ENCODE assay signal across 8 cellular contexts in the genomic region with DNA sequence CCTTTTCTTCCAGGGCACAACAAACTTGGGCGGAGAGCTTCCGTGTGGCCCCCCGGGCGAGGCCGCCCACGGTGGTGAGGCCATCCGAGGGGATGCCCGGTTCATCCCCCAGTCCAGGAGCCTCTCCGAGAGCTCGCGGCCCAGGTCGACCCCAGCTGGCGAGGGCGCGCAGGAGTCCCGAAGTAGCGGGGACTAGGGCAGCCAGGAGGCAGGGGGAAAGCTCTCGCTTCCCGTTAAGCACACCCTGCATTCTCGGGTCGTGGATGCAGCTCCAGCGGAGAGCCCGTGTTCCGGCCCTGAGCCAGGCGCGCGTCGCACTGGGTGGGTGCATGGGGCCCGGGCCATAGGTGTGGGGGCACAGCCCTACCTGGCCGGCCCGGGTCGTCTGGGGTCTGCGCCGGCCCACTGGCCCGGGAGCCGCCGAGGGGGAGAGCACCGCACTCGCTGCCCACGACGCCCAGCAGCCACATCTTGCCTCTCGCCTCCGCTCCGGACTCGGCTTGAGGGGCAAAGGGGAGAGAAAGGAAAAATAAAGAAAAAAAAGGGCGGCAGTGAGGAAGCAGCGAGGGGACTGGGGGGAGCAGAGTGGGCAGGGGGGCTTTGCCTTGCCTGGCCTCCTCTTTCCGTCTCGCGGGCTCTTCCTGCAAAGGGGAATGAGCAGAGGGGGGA. TPM values are rescaled to one million over a fixed set of nuclear protein-coding genes. Genes with fewer than 3 reads are reported as not detected.
DNase-seq lines count a peak whose midpoint lies in the region; ATAC-seq, FAIRE-seq and TF ChIP-seq lines count a peak whose summit lies in the region.

No MANE protein-coding gene starts in this region.

- peak overlapping the region; percentile 28 to 94 (median 80) for H3K4me3 Mint-ChIP-seq in T-cell

- DNase-seq in EL (peak; percentile 35), T-cell (peak in 6 of 34 experiments; percentile 10 to 39 (median 14)), fibroblast of the aortic adventitia (ENCODE audit: low read depth) (no peak), retina (peak; percentile 69), SHP77 (lab: John Stamatoyannopoulos, UW) (no peak), GM19240 (ENCODE audit: insufficient read length, low spot score) (no peak), RCC 7860 (ENCODE audit: low spot score) (no peak)

- peaks cover 29 to 42% (median 36%) of the 10 kb centered on the region in 3 donors for H3K4me1 Mint-ChIP-seq in T-cell

- CTCF ChIA-PET in T-cell (lab: Charles Lee) = no interaction called here

- POLR2A ChIA-PET in T-cell (lab: Charles Lee) = no interaction called here

- no peak for TF ChIP-seq CTCF in fibroblast of the aortic adventitia (IDR thresholded peaks at IDR 0.05; ENCODE audit: insufficient read depth, low read length)

- peak overlapping the region; percentile 13 for H3K4me3 ChIP-seq in fibroblast of the aortic adventitia (ENCODE audit: low read depth, low read length)

- no peak for FAIRE-seq in RCC 7860 (lab: Jason Lieb, UNC)

- no peak overlapping the region for H3K27ac Mint-ChIP-seq in T-cell

- no peaks in the 10 kb centered on the region for H3K36me3 Mint-ChIP-seq in T-cell

- H3K9me3 Mint-ChIP-seq in T-cell = no peaks in the 10 kb centered on the region

- ATAC-seq in T-cell (replicated peaks in 1 of 4) (peak; percentile 11 to 34 (median 27)), HG02610 (IDR thresholded peaks at IDR 0.05; ENCODE audit: unreplicated experiment) (no peak)

- peaks cover 26 to 49% of the 10 kb centered on the region in 2 donors for H3K27me3 Mint-ChIP-seq in T-cell

RNA-seq across cellular contexts. Expression of a gene that starts 1.8 kb away (rescaled TPM):
- 100 to 1,000 TPM in 4 of 5 donors, 10 to 100 TPM in 1; 97.1 to 138 (median 127) TPM for total RNA-seq in T-cell
- 39.7 and 51.2 TPM in 2 replicates for total RNA-seq in fibroblast of the aortic adventitia (ENCODE audit: low replicate concordance)

RNA-seq across cellular contexts. Expression of a gene that starts 51.8 kb away (rescaled TPM):
- 10 to 100 TPM; 29.3 to 39.4 (median 33.0) TPM for total RNA-seq in T-cell
- total RNA-seq in fibroblast of the aortic adventitia (ENCODE audit: low replicate concordance) = 50.0 and 64.3 TPM in 2 replicates

Comparison
In these comparisons a context has a peak if more than half of its experiments do, and no peak if none do; other contexts are left out.
1. DNase-seq: peak in EL (single experiment) and retina (single experiment); none in fibroblast of the aortic adventitia (single experiment), SHP77 (0 of 2), GM19240 (single experiment) and RCC 7860 (single experiment).